In the genomic region with DNA sequence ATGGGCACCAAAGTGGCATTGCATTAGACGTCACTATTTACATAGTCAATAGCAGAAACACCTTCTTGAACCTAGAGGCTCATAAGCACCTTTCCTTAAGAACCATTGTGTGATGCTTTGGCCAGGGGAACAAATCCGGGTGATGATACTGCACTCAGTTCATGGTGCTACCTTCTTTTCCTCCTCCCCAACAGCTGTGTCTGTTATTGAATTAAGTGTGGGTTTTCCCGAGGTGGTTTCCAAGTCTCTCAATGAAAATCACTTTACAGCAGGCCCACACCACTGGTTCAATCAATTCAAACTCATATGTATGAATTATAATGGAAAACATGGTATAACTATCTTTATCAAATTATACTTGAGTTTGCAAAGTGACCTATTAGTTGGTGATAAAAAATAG, we compare ENCODE assay signal across 11 cellular contexts. TPM values are rescaled to one million over a fixed set of nuclear protein-coding genes. Genes with fewer than 3 reads are reported as not detected.
A peak's percentile ranks its signal among the peaks of the same experiment; 100 is the strongest.
DNase-seq lines count a peak whose midpoint lies in the region; ATAC-seq and TF ChIP-seq lines count a peak whose summit lies in the region.
"Had no signal": no experiment of that assay in that cellular context is flagged by ENCODE, and none has a peak within 500 bp of the region (broad histone marks: within the 10 kb centered on the region; RNA-seq: fewer than 3 reads in every experiment).

No MANE protein-coding gene starts in this region.

- TF ChIP-seq CTCF in GM12865 (IDR thresholded peaks at IDR 0.05; ENCODE audit: insufficient read depth, low read depth, low read length, missing control alignments), result no peak

- H3K4me3 ChIP-seq in GM12865 (ENCODE audit: low read depth, low read length), result no peak overlapping the region
- H3K4me3 ChIP-seq: A549 had no signal

- DNase-seq in GM12865 (ENCODE audit: low read depth) (peak; percentile 29), SK-N-DZ (ENCODE audit: low spot score) (no peak)
- DNase-seq: CD4-positive, CD25-positive, alpha-beta regulatory T cell; GOT3; H9 had no signal

- ATAC-seq in HG02678 (IDR thresholded peaks at IDR 0.05; ENCODE audit: unreplicated experiment), result peak; percentile 65
- peak; percentile 65 for ATAC-seq in HG03432 (IDR thresholded peaks at IDR 0.05; ENCODE audit: unreplicated experiment)
- ATAC-seq in GM21786 (IDR thresholded peaks at IDR 0.05; ENCODE audit: unreplicated experiment), result no peak
- ATAC-seq in GM18517 (IDR thresholded peaks at IDR 0.05; ENCODE audit: unreplicated experiment), result no peak
- ATAC-seq: A549 had no signal

RNA-seq across cellular contexts. Expression of a gene that starts 9.3 kb away (rescaled TPM):
- not detected in 2 replicates for polyA plus RNA-seq in SK-N-DZ (2014; cell fraction: cytosol; rRNA removed)
- polyA plus RNA-seq in SK-N-DZ (2014; cell fraction: nucleus; rRNA removed), result not detected in 2 replicates
- polyA plus RNA-seq: CD4-positive, CD25-positive, alpha-beta regulatory T cell; IgD-negative memory B cell had no signal

Comparison
In these comparisons a context has a peak if more than half of its experiments do, and no peak if none do; other contexts are left out.
1. ATAC-seq: peak in HG02678 (single experiment) and HG03432 (single experiment); none in GM21786 (single experiment) and GM18517 (single experiment).